Comparison of ENCODE assay signal across 8 cellular contexts in the genomic region with DNA sequence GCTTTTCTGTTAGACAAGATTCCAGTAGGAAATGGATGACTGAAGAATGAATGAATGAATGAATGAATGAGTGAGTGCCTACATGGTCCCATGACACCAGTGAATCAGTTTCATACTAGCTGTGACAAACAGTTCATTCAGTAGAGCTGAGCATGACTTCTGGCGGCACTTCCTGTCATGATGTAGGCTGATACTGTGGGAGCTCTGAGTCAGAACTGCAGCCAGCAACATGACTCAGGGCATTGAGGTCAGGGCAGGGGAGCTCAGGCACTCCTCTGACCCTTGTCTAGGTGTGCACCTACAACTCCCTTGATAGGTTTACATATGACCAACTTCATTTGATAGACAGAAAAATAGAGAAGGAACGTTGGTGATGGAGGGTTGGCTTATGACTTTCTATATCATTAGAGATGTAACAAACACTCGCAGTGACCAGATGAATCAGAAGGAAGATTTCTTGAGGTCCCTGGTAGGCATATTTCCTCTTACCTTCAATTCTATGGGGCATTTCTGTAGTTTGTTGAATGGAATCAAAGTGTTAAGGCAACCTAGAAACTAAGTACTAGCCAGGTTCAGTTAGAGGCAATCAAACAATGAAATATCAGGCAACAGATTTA.
DNase-seq lines count a peak whose midpoint lies in the region; ATAC-seq and TF ChIP-seq lines count a peak whose summit lies in the region.

No MANE protein-coding gene starts in this region.

- H3K27me3 Mint-ChIP-seq in activated CD8-positive, alpha-beta memory T cell treated with anti-CD3 and anti-CD28 coated beads, Interleukin-2, amount 10 ng/mL, durations not matched to agents 7 days and 5 days: peaks cover 7% of the 10 kb centered on the region

- CTCF ChIA-PET in activated CD8-positive, alpha-beta memory T cell treated with anti-CD3 and anti-CD28 coated beads, Interleukin-2, amount 10 ng/mL, durations not matched to agents 7 days and 5 days (lab: Charles Lee): interaction anchor here (1.0 to 1.2 kb wide), 3 partner anchors 11 to 317 kb away, joined by 4 to 7 read pairs (median 5); no protein-coding TSS in a partner anchor

- TF ChIP-seq CTCF in coronary artery (IDR thresholded peaks at IDR 0.05): no peak

- H3K36me3 ChIP-seq in GM23248 (ENCODE audit: low read depth): no peaks in the 10 kb centered on the region

- H3K9me3 ChIP-seq in GM23248 (ENCODE audit: low read depth): no peaks in the 10 kb centered on the region

- H3K4me3 Mint-ChIP-seq in activated CD8-positive, alpha-beta memory T cell treated with anti-CD3 and anti-CD28 coated beads, Interleukin-2, amount 10 ng/mL, durations not matched to agents 7 days and 5 days: no peak overlapping the region

- peak overlapping the region; percentile 47 for H3K27ac Mint-ChIP-seq in activated CD8-positive, alpha-beta memory T cell treated with anti-CD3 and anti-CD28 coated beads, Interleukin-2, amount 10 ng/mL, durations not matched to agents 7 days and 5 days

- H3K4me1 ChIP-seq in GM23248 (ENCODE audit: insufficient read depth): peaks cover 25% of the 10 kb centered on the region

- DNase-seq in GM04503 (ENCODE audit: low read depth) (peak; percentile 75), GM23248 (peak; percentile 95), LHCN-M2 (ENCODE audit: low read depth) (peak; percentile 93), fibroblast of the conjunctiva (ENCODE audit: low read depth) (peak; percentile 13), KBM-7 (no peak), coronary artery (ENCODE audit: low spot score) (no peak)
- peak; percentile 91 for DNase-seq in activated CD8-positive, alpha-beta memory T cell treated with anti-CD3 and anti-CD28 coated beads, Interleukin-2, amount 10 ng/mL, durations not matched to agents 7 days and 5 days
- DNase-seq in stimulated activated CD4-positive, alpha-beta T cell treated with anti-CD3 and anti-CD28 coated beads, Interleukin-12 subunit alpha, Interleukin-12 subunit beta, amount 100 ng/mL, for 4 hours: peak; percentile 57

- H3K9me2 ChIP-seq in GM23248 (ENCODE audit: insufficient read depth): no peaks in the 10 kb centered on the region

- H3K79me2 ChIP-seq in GM23248 (ENCODE audit: insufficient read depth): no peaks in the 10 kb centered on the region

- in situ Hi-C loops in GM23248 (cut with MboI): loop anchor here (10.0 kb wide), 1 partner anchor 317 kb away; no protein-coding TSS in a partner anchor
- in situ Hi-C loops in KBM-7 (cut with MboI; ENCODE audit: low pct_unique_long_range_greater_than_20kb, low sequenced_read_pairs): loop anchor here (25.0 kb wide), 1 partner anchor 324 kb away; no protein-coding TSS in a partner anchor

- H3K27me3 ChIP-seq in GM23248 (replicated peaks; ENCODE audit: insufficient read depth): no peaks in the 10 kb centered on the region

- ATAC-seq in activated CD8-positive, alpha-beta memory T cell treated with anti-CD3 and anti-CD28 coated beads, Interleukin-2, amount 10 ng/mL, durations not matched to agents 7 days and 5 days: peak; percentile 100

- no peak overlapping the region for H3K9ac ChIP-seq in GM23248

- peak overlapping the region; percentile 30 for H3K4me2 ChIP-seq in GM23248 (ENCODE audit: unreplicated experiment)

- peak overlapping the region; percentile 62 for H3K27ac ChIP-seq in GM23248
- H3K27ac ChIP-seq in coronary artery: no peak overlapping the region

- H3K4me3 ChIP-seq in GM23248: no peak overlapping the region
- H3K4me3 ChIP-seq in coronary artery: no peak overlapping the region

- H3K9me3 Mint-ChIP-seq in activated CD8-positive, alpha-beta memory T cell treated with anti-CD3 and anti-CD28 coated beads, Interleukin-2, amount 10 ng/mL, durations not matched to agents 7 days and 5 days (ENCODE audit: low read depth): no peaks in the 10 kb centered on the region

- no peaks in the 10 kb centered on the region for H4K20me1 ChIP-seq in GM23248 (ENCODE audit: insufficient read depth)

- peaks cover 17% of the 10 kb centered on the region for H3F3A ChIP-seq in GM23248 (ENCODE audit: insufficient read depth)

- no peak overlapping the region for H2AFZ ChIP-seq in GM23248

- H3K4me1 Mint-ChIP-seq in activated CD8-positive, alpha-beta memory T cell treated with anti-CD3 and anti-CD28 coated beads, Interleukin-2, amount 10 ng/mL, durations not matched to agents 7 days and 5 days: peaks cover 15% of the 10 kb centered on the region

- 27 to 31% methylated on average over 3 of the region's 3 CpGs for WGBS in GM23248 (ENCODE audit: low coverage in 1 of 2, low lambda C conversion rate in 2 of 2, missing lambda C conversion rate in 2 of 2), 2 experiments

- no peaks in the 10 kb centered on the region for H3K36me3 Mint-ChIP-seq in activated CD8-positive, alpha-beta memory T cell treated with anti-CD3 and anti-CD28 coated beads, Interleukin-2, amount 10 ng/mL, durations not matched to agents 7 days and 5 days

Comparison
In these comparisons a context has a peak if more than half of its experiments do, and no peak if none do; other contexts are left out.
1. DNase-seq: peak in GM04503 (single experiment), GM23248 (single experiment), LHCN-M2 (single experiment), activated CD8-positive, alpha-beta memory T cell treated with anti-CD3 and anti-CD28 coated beads, Interleukin-2, amount 10 ng/mL, durations not matched to agents 7 days and 5 days (single experiment), fibroblast of the conjunctiva (single experiment) and stimulated activated CD4-positive, alpha-beta T cell treated with anti-CD3 and anti-CD28 coated beads, Interleukin-12 subunit alpha, Interleukin-12 subunit beta, amount 100 ng/mL, for 4 hours (single experiment); none in KBM-7 (single experiment) and coronary artery (single experiment).